ENCODE assay signal across 40 cellular contexts in genomic region chr3:10839167-10839566, GRCh38. TPM values are rescaled to one million over a fixed set of nuclear protein-coding genes. Genes with fewer than 3 reads are reported as not detected.
"Had no signal": no experiment of that assay in that cellular context is flagged by ENCODE, and none has a peak within 500 bp of the region (broad histone marks: within the 10 kb centered on the region; RNA-seq: fewer than 3 reads in every experiment).

No MANE protein-coding gene starts in this region.

- H3K36me3 Mint-ChIP-seq: activated CD8-positive, alpha-beta memory T cell treated with anti-CD3 and anti-CD28 coated beads, Interleukin-2, amount 10 ng/mL, durations not matched to agents 7 days and 5 days; activated naive CD4-positive, alpha-beta T cell treated with anti-CD3 and anti-CD28 coated beads, Interleukin-2, amount 10 ng/mL, durations not matched to agents 7 days and 5 days; activated naive CD4-positive, alpha-beta T cell treated with anti-CD3 and anti-CD28 coated beads, Interleukin-2, amount 50 U/mL, for 24 hours; activated naive CD8-positive, alpha-beta T cell; activated naive CD8-positive, alpha-beta T cell treated with anti-CD3 and anti-CD28 coated beads, Interleukin-2, amount 10 ng/mL, durations not matched to agents 7 days and 5 days; brain; WTC11 had no signal

- H3K4me3 Mint-ChIP-seq: activated CD4-positive, alpha-beta memory T cell treated with anti-CD3 and anti-CD28 coated beads, Interleukin-2, amount 10 ng/mL, durations not matched to agents 7 days and 5 days; activated CD4-positive, alpha-beta T cell treated with anti-CD3 and anti-CD28 coated beads for 36 hours; activated CD4-positive, alpha-beta T cell treated with anti-CD3 and anti-CD28 coated beads, Interleukin-2, amount 10 ng/mL, durations not matched to agents 7 days and 5 days; activated CD8-positive, alpha-beta memory T cell treated with anti-CD3 and anti-CD28 coated beads, Interleukin-2, amount 10 ng/mL, durations not matched to agents 7 days and 5 days; activated CD8-positive, alpha-beta T cell treated with anti-CD3 and anti-CD28 coated beads, Interleukin-2, amount 10 ng/mL, durations not matched to agents 7 days and 5 days; activated naive CD4-positive, alpha-beta T cell treated with anti-CD3 and anti-CD28 coated beads, Interleukin-2, amount 10 ng/mL, durations not matched to agents 7 days and 5 days; activated naive CD4-positive, alpha-beta T cell treated with anti-CD3 and anti-CD28 coated beads, Interleukin-2, amount 50 U/mL, for 24 hours; activated naive CD8-positive, alpha-beta T cell; activated naive CD8-positive, alpha-beta T cell treated with anti-CD3 and anti-CD28 coated beads, Interleukin-2, amount 10 ng/mL, durations not matched to agents 7 days and 5 days; activated naive CD8-positive, alpha-beta T cell treated with anti-CD3 and anti-CD28 coated beads, Interleukin-2, amount 50 U/mL, for 24 hours; activated T-cell treated with anti-CD3 and anti-CD28 coated beads, Interleukin-2, amount 50 U/mL, for 24 hours; brain; central memory CD8-positive, alpha-beta T cell; T-helper 1 cell treated with Interleukin-12 subunit alpha and Interleukin-12 subunit beta and Interleukin-4 antibody, amounts not matched to agents 30 μg/mL and 1 μg/mL, for 36 hours; T-helper 2 cell treated with Interferon-gamma antibody and Interleukin-4, amounts not matched to agents 5 μg/mL and 100 μg/mL, for 36 hours; WTC11 had no signal

- FAIRE-seq: bronchial epithelial cell, TTC549 had no signal

- H3K9me3 ChIP-seq: ascending aorta had no signal

- H3K27ac Mint-ChIP-seq: activated CD4-positive, alpha-beta memory T cell treated with anti-CD3 and anti-CD28 coated beads, Interleukin-2, amount 10 ng/mL, durations not matched to agents 7 days and 5 days; activated CD4-positive, alpha-beta T cell treated with anti-CD3 and anti-CD28 coated beads for 36 hours; activated CD4-positive, alpha-beta T cell treated with anti-CD3 and anti-CD28 coated beads, Interleukin-2, amount 10 ng/mL, durations not matched to agents 7 days and 5 days; activated CD8-positive, alpha-beta memory T cell treated with anti-CD3 and anti-CD28 coated beads, Interleukin-2, amount 10 ng/mL, durations not matched to agents 7 days and 5 days; activated CD8-positive, alpha-beta T cell treated with anti-CD3 and anti-CD28 coated beads, Interleukin-2, amount 10 ng/mL, durations not matched to agents 7 days and 5 days; activated naive CD4-positive, alpha-beta T cell treated with anti-CD3 and anti-CD28 coated beads, Interleukin-2, amount 10 ng/mL, durations not matched to agents 7 days and 5 days; activated naive CD4-positive, alpha-beta T cell treated with anti-CD3 and anti-CD28 coated beads, Interleukin-2, amount 50 U/mL, for 24 hours; activated naive CD8-positive, alpha-beta T cell; activated naive CD8-positive, alpha-beta T cell treated with anti-CD3 and anti-CD28 coated beads, Interleukin-2, amount 10 ng/mL, durations not matched to agents 7 days and 5 days; activated naive CD8-positive, alpha-beta T cell treated with anti-CD3 and anti-CD28 coated beads, Interleukin-2, amount 50 U/mL, for 24 hours; activated T-cell treated with anti-CD3 and anti-CD28 coated beads, Interleukin-2, amount 50 U/mL, for 24 hours; activated T-helper 2 cell treated with anti-CD3 and anti-CD28 coated beads, Interferon-gamma antibody, Interleukin-2, Interleukin-4, amounts not matched to agents 10 μg/mL and 5 μg/mL and 100 μg/mL, durations not matched to agents 14 hours and 24 hours and 36 hours; brain; T-helper 1 cell treated with Interleukin-12 subunit alpha and Interleukin-12 subunit beta and Interleukin-4 antibody, amounts not matched to agents 30 μg/mL and 1 μg/mL, for 36 hours; T-helper 2 cell treated with Interferon-gamma antibody and Interleukin-4, amounts not matched to agents 5 μg/mL and 100 μg/mL, for 36 hours; WTC11 had no signal

- ATAC-seq: activated CD4-positive, alpha-beta T cell treated with anti-CD3 and anti-CD28 coated beads for 36 hours; activated CD4-positive, CD25-positive, alpha-beta regulatory T cell treated with anti-CD3 and anti-CD28 coated beads, Interleukin-2, amount 50 U/mL, for 24 hours; activated CD8-positive, alpha-beta memory T cell treated with anti-CD3 and anti-CD28 coated beads, Interleukin-2, amount 10 ng/mL, durations not matched to agents 7 days and 5 days; activated CD8-positive, alpha-beta T cell treated with anti-CD3 and anti-CD28 coated beads, Interleukin-2, amount 10 ng/mL, durations not matched to agents 7 days and 5 days; activated naive CD8-positive, alpha-beta T cell treated with anti-CD3 and anti-CD28 coated beads, Interleukin-2, amount 50 U/mL, for 24 hours; WTC11 had no signal

- H3K27ac ChIP-seq: ascending aorta, cardiac muscle cell, WERI-Rb-1 had no signal

- H3K4me3 ChIP-seq: ascending aorta, cardiac muscle cell had no signal

- H3K9me3 Mint-ChIP-seq: activated CD4-positive, alpha-beta memory T cell treated with anti-CD3 and anti-CD28 coated beads, Interleukin-2, amount 10 ng/mL, durations not matched to agents 7 days and 5 days; activated CD4-positive, alpha-beta T cell treated with anti-CD3 and anti-CD28 coated beads, Interleukin-2, amount 10 ng/mL, durations not matched to agents 7 days and 5 days; activated naive CD4-positive, alpha-beta T cell treated with anti-CD3 and anti-CD28 coated beads, Interleukin-2, amount 10 ng/mL, durations not matched to agents 7 days and 5 days; activated naive CD4-positive, alpha-beta T cell treated with anti-CD3 and anti-CD28 coated beads, Interleukin-2, amount 50 U/mL, for 24 hours; activated naive CD8-positive, alpha-beta T cell treated with anti-CD3 and anti-CD28 coated beads, Interleukin-2, amount 10 ng/mL, durations not matched to agents 7 days and 5 days; activated naive CD8-positive, alpha-beta T cell treated with anti-CD3 and anti-CD28 coated beads, Interleukin-2, amount 50 U/mL, for 24 hours; activated T-cell treated with anti-CD3 and anti-CD28 coated beads, Interleukin-2, amount 50 U/mL, for 24 hours; activated T-helper 2 cell treated with anti-CD3 and anti-CD28 coated beads, Interferon-gamma antibody, Interleukin-2, Interleukin-4, amounts not matched to agents 10 μg/mL and 5 μg/mL and 100 μg/mL, durations not matched to agents 14 hours and 24 hours and 36 hours; brain; central memory CD8-positive, alpha-beta T cell; T-helper 1 cell treated with Interleukin-12 subunit alpha and Interleukin-12 subunit beta and Interleukin-4 antibody, amounts not matched to agents 30 μg/mL and 1 μg/mL, for 36 hours; T-helper 2 cell treated with Interferon-gamma antibody and Interleukin-4, amounts not matched to agents 5 μg/mL and 100 μg/mL, for 36 hours had no signal

- DNase-seq: activated CD4-positive, alpha-beta memory T cell treated with anti-CD3 and anti-CD28 coated beads, Interleukin-2, amount 10 ng/mL, durations not matched to agents 7 days and 5 days; activated CD4-positive, alpha-beta T cell treated with anti-CD3 and anti-CD28 coated beads for 1 hour; activated CD4-positive, alpha-beta T cell treated with anti-CD3 and anti-CD28 coated beads for 36 hours; activated CD4-positive, alpha-beta T cell treated with anti-CD3 and anti-CD28 coated beads for 48 hours; activated CD4-positive, alpha-beta T cell treated with anti-CD3 and anti-CD28 coated beads, Interleukin-2, amount 10 ng/mL, durations not matched to agents 7 days and 5 days; activated CD4-positive, alpha-beta T cell treated with anti-CD3 and anti-CD28 coated beads, Interleukin-2, amount 50 U/mL, for 48 hours; activated CD4-positive, CD25-positive, alpha-beta regulatory T cell; activated CD8-positive, alpha-beta memory T cell treated with anti-CD3 and anti-CD28 coated beads for 24 hours; activated CD8-positive, alpha-beta memory T cell treated with anti-CD3 and anti-CD28 coated beads, Interleukin-2, amount 10 ng/mL, durations not matched to agents 7 days and 5 days; activated CD8-positive, alpha-beta memory T cell treated with anti-CD3 and anti-CD28 coated beads, Interleukin-2, amount 50 U/mL, for 48 hours; activated CD8-positive, alpha-beta T cell treated with anti-CD3 and anti-CD28 coated beads, Interleukin-2, amount 10 ng/mL, durations not matched to agents 7 days and 5 days; activated effector memory CD4-positive, alpha-beta T cell treated with Interleukin-2 at 50 U/mL for 16 hours; activated gamma-delta T cell; activated naive CD4-positive, alpha-beta T cell treated with anti-CD3 and anti-CD28 coated beads, Interleukin-2, amount 10 ng/mL, durations not matched to agents 7 days and 5 days; activated naive CD4-positive, alpha-beta T cell treated with Interleukin-2 at 50 U/mL for 16 hours; activated naive CD8-positive, alpha-beta T cell treated with anti-CD3 and anti-CD28 coated beads, Interleukin-2, amount 10 ng/mL, durations not matched to agents 7 days and 5 days; activated naive CD8-positive, alpha-beta T cell treated with anti-CD3 and anti-CD28 coated beads, Interleukin-2, amount 50 U/mL, for 24 hours; activated T-cell treated with anti-CD3 and anti-CD28 coated beads, Interleukin-2, amount 50 U/mL, for 24 hours; activated T-cell treated with anti-CD3 and anti-CD28 coated beads, Interleukin-2, amount 50 U/mL, for 48 hours; amygdala; anterior cingulate cortex; caudate nucleus; cerebellar nuclear complex; T-helper 1 cell; T-helper 2 cell; T-helper 9 cell; WERI-Rb-1 had no signal

- H3K36me3 ChIP-seq: ascending aorta, cardiac muscle cell, WERI-Rb-1 had no signal

- H3K4me1 ChIP-seq: ascending aorta had no signal

- H3K4me1 Mint-ChIP-seq: activated CD4-positive, alpha-beta memory T cell treated with anti-CD3 and anti-CD28 coated beads, Interleukin-2, amount 10 ng/mL, durations not matched to agents 7 days and 5 days; activated CD4-positive, alpha-beta T cell treated with anti-CD3 and anti-CD28 coated beads for 36 hours; activated CD8-positive, alpha-beta memory T cell treated with anti-CD3 and anti-CD28 coated beads, Interleukin-2, amount 10 ng/mL, durations not matched to agents 7 days and 5 days; activated naive CD4-positive, alpha-beta T cell treated with anti-CD3 and anti-CD28 coated beads, Interleukin-2, amount 10 ng/mL, durations not matched to agents 7 days and 5 days; activated naive CD4-positive, alpha-beta T cell treated with anti-CD3 and anti-CD28 coated beads, Interleukin-2, amount 50 U/mL, for 24 hours; activated naive CD8-positive, alpha-beta T cell treated with anti-CD3 and anti-CD28 coated beads, Interleukin-2, amount 50 U/mL, for 24 hours; brain; central memory CD8-positive, alpha-beta T cell had no signal

RNA-seq across cellular contexts. Expression of gene SLC6A11, which starts 23.1 kb away (rescaled TPM):
- total RNA-seq: activated CD4-positive, alpha-beta memory T cell treated with anti-CD3 and anti-CD28 coated beads, Interleukin-2, amount 10 ng/mL, durations not matched to agents 7 days and 5 days; activated CD4-positive, alpha-beta T cell treated with anti-CD3 and anti-CD28 coated beads for 36 hours; activated CD4-positive, alpha-beta T cell treated with anti-CD3 and anti-CD28 coated beads, Interleukin-2, amount 10 ng/mL, durations not matched to agents 7 days and 5 days; activated CD8-positive, alpha-beta memory T cell treated with anti-CD3 and anti-CD28 coated beads, Interleukin-2, amount 10 ng/mL, durations not matched to agents 7 days and 5 days; activated CD8-positive, alpha-beta T cell treated with anti-CD3 and anti-CD28 coated beads, Interleukin-2, amount 10 ng/mL, durations not matched to agents 7 days and 5 days; activated naive CD8-positive, alpha-beta T cell treated with anti-CD3 and anti-CD28 coated beads, Interleukin-2, amount 10 ng/mL, durations not matched to agents 7 days and 5 days; activated T-helper 2 cell treated with anti-CD3 and anti-CD28 coated beads, Interferon-gamma antibody, Interleukin-2, Interleukin-4, amounts not matched to agents 10 μg/mL and 5 μg/mL and 100 μg/mL, durations not matched to agents 14 hours and 24 hours and 36 hours; ascending aorta had no signal
- polyA plus RNA-seq: cardiac muscle cell had no signal
